In genomic region chr5:170311856-170312405, GRCh38 we compare ENCODE assay signal across 1 cellular context.
TF ChIP-seq lines count a peak whose summit lies in the region.

No MANE protein-coding gene starts in this region.

TF ChIP-seq in GM23338, 12 proteins besides CTCF, POLR2A, EP300 and RAD21 (continued from another document):
- TF ChIP-seq, protein P1, sequence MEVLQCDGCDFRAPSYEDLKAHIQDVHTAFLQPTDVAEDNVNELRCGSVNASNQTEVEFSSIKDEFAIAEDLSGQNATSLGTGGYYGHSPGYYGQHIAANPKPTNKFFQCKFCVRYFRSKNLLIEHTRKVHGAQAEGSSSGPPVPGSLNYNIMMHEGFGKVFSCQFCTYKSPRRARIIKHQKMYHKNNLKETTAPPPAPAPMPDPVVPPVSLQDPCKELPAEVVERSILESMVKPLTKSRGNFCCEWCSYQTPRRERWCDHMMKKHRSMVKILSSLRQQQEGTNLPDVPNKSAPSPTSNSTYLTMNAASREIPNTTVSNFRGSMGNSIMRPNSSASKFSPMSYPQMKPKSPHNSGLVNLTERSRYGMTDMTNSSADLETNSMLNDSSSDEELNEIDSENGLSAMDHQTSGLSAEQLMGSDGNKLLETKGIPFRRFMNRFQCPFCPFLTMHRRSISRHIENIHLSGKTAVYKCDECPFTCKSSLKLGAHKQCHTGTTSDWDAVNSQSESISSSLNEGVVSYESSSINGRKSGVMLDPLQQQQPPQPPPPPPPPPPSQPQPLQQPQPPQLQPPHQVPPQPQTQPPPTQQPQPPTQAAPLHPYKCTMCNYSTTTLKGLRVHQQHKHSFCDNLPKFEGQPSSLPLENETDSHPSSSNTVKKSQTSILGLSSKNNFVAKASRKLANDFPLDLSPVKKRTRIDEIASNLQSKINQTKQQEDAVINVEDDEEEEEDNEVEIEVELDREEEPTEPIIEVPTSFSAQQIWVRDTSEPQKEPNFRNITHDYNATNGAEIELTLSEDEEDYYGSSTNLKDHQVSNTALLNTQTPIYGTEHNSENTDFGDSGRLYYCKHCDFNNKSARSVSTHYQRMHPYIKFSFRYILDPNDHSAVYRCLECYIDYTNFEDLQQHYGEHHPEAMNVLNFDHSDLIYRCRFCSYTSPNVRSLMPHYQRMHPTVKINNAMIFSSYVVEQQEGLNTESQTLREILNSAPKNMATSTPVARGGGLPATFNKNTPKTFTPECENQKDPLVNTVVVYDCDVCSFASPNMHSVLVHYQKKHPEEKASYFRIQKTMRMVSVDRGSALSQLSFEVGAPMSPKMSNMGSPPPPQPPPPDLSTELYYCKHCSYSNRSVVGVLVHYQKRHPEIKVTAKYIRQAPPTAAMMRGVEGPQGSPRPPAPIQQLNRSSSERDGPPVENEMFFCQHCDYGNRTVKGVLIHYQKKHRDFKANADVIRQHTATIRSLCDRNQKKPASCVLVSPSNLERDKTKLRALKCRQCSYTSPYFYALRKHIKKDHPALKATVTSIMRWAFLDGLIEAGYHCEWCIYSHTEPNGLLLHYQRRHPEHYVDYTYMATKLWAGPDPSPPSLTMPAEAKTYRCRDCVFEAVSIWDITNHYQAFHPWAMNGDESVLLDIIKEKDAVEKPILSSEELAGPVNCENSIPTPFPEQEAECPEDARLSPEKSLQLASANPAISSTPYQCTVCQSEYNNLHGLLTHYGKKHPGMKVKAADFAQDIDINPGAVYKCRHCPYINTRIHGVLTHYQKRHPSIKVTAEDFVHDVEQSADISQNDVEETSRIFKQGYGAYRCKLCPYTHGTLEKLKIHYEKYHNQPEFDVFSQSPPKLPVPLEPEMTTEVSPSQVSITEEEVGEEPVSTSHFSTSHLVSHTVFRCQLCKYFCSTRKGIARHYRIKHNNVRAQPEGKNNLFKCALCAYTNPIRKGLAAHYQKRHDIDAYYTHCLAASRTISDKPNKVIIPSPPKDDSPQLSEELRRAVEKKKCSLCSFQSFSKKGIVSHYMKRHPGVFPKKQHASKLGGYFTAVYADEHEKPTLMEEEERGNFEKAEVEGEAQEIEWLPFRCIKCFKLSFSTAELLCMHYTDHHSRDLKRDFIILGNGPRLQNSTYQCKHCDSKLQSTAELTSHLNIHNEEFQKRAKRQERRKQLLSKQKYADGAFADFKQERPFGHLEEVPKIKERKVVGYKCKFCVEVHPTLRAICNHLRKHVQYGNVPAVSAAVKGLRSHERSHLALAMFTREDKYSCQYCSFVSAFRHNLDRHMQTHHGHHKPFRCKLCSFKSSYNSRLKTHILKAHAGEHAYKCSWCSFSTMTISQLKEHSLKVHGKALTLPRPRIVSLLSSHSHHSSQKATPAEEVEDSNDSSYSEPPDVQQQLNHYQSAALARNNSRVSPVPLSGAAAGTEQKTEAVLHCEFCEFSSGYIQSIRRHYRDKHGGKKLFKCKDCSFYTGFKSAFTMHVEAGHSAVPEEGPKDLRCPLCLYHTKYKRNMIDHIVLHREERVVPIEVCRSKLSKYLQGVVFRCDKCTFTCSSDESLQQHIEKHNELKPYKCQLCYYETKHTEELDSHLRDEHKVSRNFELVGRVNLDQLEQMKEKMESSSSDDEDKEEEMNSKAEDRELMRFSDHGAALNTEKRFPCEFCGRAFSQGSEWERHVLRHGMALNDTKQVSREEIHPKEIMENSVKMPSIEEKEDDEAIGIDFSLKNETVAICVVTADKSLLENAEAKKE (CRISPR knock-in tag; IDR thresholded peaks at IDR 0.05) = no peak
- no peak for TF ChIP-seq NANOG (IDR thresholded peaks at IDR 0.05; ENCODE audit: borderline replicate concordance)
- no peak for TF ChIP-seq POLR2AphosphoS5 (IDR thresholded peaks at IDR 0.05; ENCODE audit: low read depth)
- no peak for TF ChIP-seq CREB1 (CRISPR knock-in tag; IDR thresholded peaks at IDR 0.05; ENCODE audit: low read depth)
- TF ChIP-seq REST (IDR thresholded peaks at IDR 0.05; ENCODE audit: unreplicated experiment) = no peak
